In genomic region chr1:22105611-22106207, GRCh38 we compare ENCODE assay signal across 8 cellular contexts. TPM values are rescaled to one million over a fixed set of nuclear protein-coding genes. Genes with fewer than 3 reads are reported as not detected.
DNase-seq lines count a peak whose midpoint lies in the region; ATAC-seq and TF ChIP-seq lines count a peak whose summit lies in the region.

No MANE protein-coding gene starts in this region.

- TF ChIP-seq CTCF in AG04450 (IDR thresholded peaks at IDR 0.05; ENCODE audit: low read depth, low read length) (peak; percentile 88), endothelial cell (IDR thresholded peaks at IDR 0.05; ENCODE audit: unreplicated experiment) (peak; percentile 81)

- DNase-seq in AG04450 (ENCODE audit: low read depth, low spot score): peak; percentile 41
- peak; percentile 6 for DNase-seq in GF-D8 (lab: John Stamatoyannopoulos, UW)
- DNase-seq in NCI-H1436 (lab: John Stamatoyannopoulos, UW): peak; percentile 44
- peak in 20 of 34 experiments; percentile 8 to 40 (median 17) for DNase-seq in T-cell
- DNase-seq in endothelial cell (ENCODE audit: low spot score): peak; percentile 37
- DNase-seq in naive thymus-derived CD8-positive, alpha-beta T cell: peak in 7 of 10 donors; percentile 20 to 66 (median 44)
- DNase-seq in MG63: no peak

- peaks cover 70 to 80% (median 75%) of the 10 kb centered on the region in 3 donors for H3K4me1 Mint-ChIP-seq in T-cell
- H3K4me1 Mint-ChIP-seq in endothelial cell (ENCODE audit: unreplicated experiment): peaks cover 20% of the 10 kb centered on the region
- H3K4me1 Mint-ChIP-seq in naive thymus-derived CD8-positive, alpha-beta T cell: peaks cover 42 to 84% (median 73%) of the 10 kb centered on the region in 4 donors

- H3K27ac ChIP-seq in AG04450 (ENCODE audit: low read depth, low read length): no peak overlapping the region

- H3K4me3 ChIP-seq in AG04450 (ENCODE audit: low read depth, low read length): no peak overlapping the region
- H3K4me3 ChIP-seq in MG63: no peak overlapping the region

- H3K4me3 Mint-ChIP-seq in T-cell: peak overlapping the region in 1 of 3 donors; percentile 62
- no peak overlapping the region for H3K4me3 Mint-ChIP-seq in endothelial cell (ENCODE audit: unreplicated experiment)
- H3K4me3 Mint-ChIP-seq in naive thymus-derived CD8-positive, alpha-beta T cell: peak overlapping the region in 7 of 10 donors; percentile 16 to 70 (median 60)

- H3K27ac Mint-ChIP-seq in T-cell (peak overlapping the region; percentile 82 to 84), endothelial cell (ENCODE audit: unreplicated experiment) (no peak overlapping the region)
- H3K27ac Mint-ChIP-seq in naive thymus-derived CD8-positive, alpha-beta T cell: peak overlapping the region; percentile 61 to 93 (median 88)

- ATAC-seq in T-cell (replicated peaks in 1 of 4): peak; percentile 43 to 61 (median 50)
- peak; percentile 48 to 62 for ATAC-seq in naive thymus-derived CD8-positive, alpha-beta T cell
- ATAC-seq in HG02884 (IDR thresholded peaks at IDR 0.05; ENCODE audit: unreplicated experiment): no peak

- no peaks in the 10 kb centered on the region for H3K27me3 Mint-ChIP-seq in T-cell
- H3K27me3 Mint-ChIP-seq in endothelial cell (ENCODE audit: unreplicated experiment): peaks cover 3% of the 10 kb centered on the region
- no peaks in the 10 kb centered on the region for H3K27me3 Mint-ChIP-seq in naive thymus-derived CD8-positive, alpha-beta T cell

- CTCF ChIA-PET in AG04450 (lab: Charles Lee): interaction anchor here (0.6 to 2.9 kb wide), 19 partner anchors 8 to 638 kb away, joined by 3 to 20 read pairs (median 5); no protein-coding TSS in a partner anchor
- CTCF ChIA-PET in T-cell (lab: Charles Lee): interaction anchor here in 1 of 2 donors (1.0 to 1.4 kb wide), 3 partner anchors 15 to 83 kb away, joined by 3 to 4 read pairs (median 4); no protein-coding TSS in a partner anchor

- H3K36me3 Mint-ChIP-seq in T-cell (peaks cover 36% of the 10 kb centered on the region), endothelial cell (ENCODE audit: low read depth, unreplicated experiment) (peaks cover 12% of the 10 kb centered on the region)
- H3K36me3 Mint-ChIP-seq in naive thymus-derived CD8-positive, alpha-beta T cell: peaks cover 0 to 45% (median 0%) of the 10 kb centered on the region in 3 donors

- H3K9me3 Mint-ChIP-seq in T-cell: no peaks in the 10 kb centered on the region
- no peaks in the 10 kb centered on the region for H3K9me3 Mint-ChIP-seq in endothelial cell (ENCODE audit: unreplicated experiment)
- no peaks in the 10 kb centered on the region for H3K9me3 Mint-ChIP-seq in naive thymus-derived CD8-positive, alpha-beta T cell

- H3K9me3 ChIP-seq in AG04450 (ENCODE audit: control insufficient read depth, insufficient read depth, low read length) (no peaks in the 10 kb centered on the region), MG63 (no peaks in the 10 kb centered on the region)

- H3K36me3 ChIP-seq in MG63: peaks cover 56% of the 10 kb centered on the region

- H3K27me3 ChIP-seq in AG04450 (ENCODE audit: control insufficient read depth, insufficient read depth, low read length) (no peaks in the 10 kb centered on the region), MG63 (no peaks in the 10 kb centered on the region)

- POLR2A ChIA-PET in AG04450 (lab: Yijun Ruan, JAX) (no interaction called here), T-cell (lab: Charles Lee) (interaction anchor here (0.6 to 1.1 kb wide), 4 partner anchors 13 to 82 kb away, joined by 3 to 6 read pairs (median 4); no protein-coding TSS in a partner anchor)
- POLR2A ChIA-PET in naive thymus-derived CD8-positive, alpha-beta T cell (lab: Charles Lee): interaction anchor here (1.2 to 2.2 kb wide), 3 partner anchors 16 to 81 kb away, joined by 3 to 23 read pairs (median 7); partner anchors contain the start of gene CDC42

RNA-seq across cellular contexts. Expression of gene WNT4, which starts 37.2 kb away (rescaled TPM):
- polyA plus RNA-seq in AG04450 (2011; rRNA removed): not detected in 2 replicates
- polyA minus RNA-seq in AG04450 (2011; rRNA and poly(A)+ RNA removed): not detected in 2 replicates
- total RNA-seq in T-cell (not detected), endothelial cell (ENCODE audit: unreplicated experiment) (0.77 TPM)
- not detected for total RNA-seq in naive thymus-derived CD8-positive, alpha-beta T cell
- not detected for polyA plus RNA-seq in naive thymus-derived CD8-positive, alpha-beta T cell
- total RNA-seq in MG63 (2014; rRNA removed; shearing (Covaris generic); ENCODE audit: low replicate concordance): not detected in 2 replicates

RNA-seq across cellular contexts. Expression of gene CDC42, which starts 53.2 kb away (rescaled TPM):
- polyA plus RNA-seq in AG04450 (2011; rRNA removed): 345 and 400 TPM in 2 replicates
- 212 and 366 TPM in 2 replicates for polyA minus RNA-seq in AG04450 (2011; rRNA and poly(A)+ RNA removed)
- total RNA-seq in T-cell (100 to 1,000 TPM; 181 to 348 (median 192) TPM), endothelial cell (ENCODE audit: unreplicated experiment) (370 TPM)
- 100 to 1,000 TPM; 229 to 239 TPM for total RNA-seq in naive thymus-derived CD8-positive, alpha-beta T cell
- 100 to 1,000 TPM; 236 to 472 (median 393) TPM for polyA plus RNA-seq in naive thymus-derived CD8-positive, alpha-beta T cell
- 317 and 378 TPM in 2 replicates for total RNA-seq in MG63 (2014; rRNA removed; shearing (Covaris generic); ENCODE audit: low replicate concordance)
